In genomic region chr22:44697423-44698179, GRCh38 we compare ENCODE assay signal across 1 cellular context.
TF ChIP-seq lines count a peak whose summit lies in the region.

No MANE protein-coding gene starts in this region.

TF ChIP-seq in HepG2, 621 proteins besides CTCF, POLR2A, EP300 and RAD21 (continued from another document):
- TF ChIP-seq ZNF687 (CRISPR knock-in tag; IDR thresholded peaks at IDR 0.05) = peak; percentile 60
- TF ChIP-seq ZNF883 (CRISPR knock-in tag; IDR thresholded peaks at IDR 0.05; ENCODE audit: not compliant biosample characterization) = peak; percentile 20
- no peak for TF ChIP-seq ESRRA (CRISPR knock-in tag; IDR thresholded peaks at IDR 0.05; ENCODE audit: low read depth)
- peak; percentile 41; the same call in 1 of the 2 replicates for TF ChIP-seq RXRA (CRISPR knock-in tag; IDR thresholded peaks at IDR 0.05)
- no peak for TF ChIP-seq ZFY (CRISPR knock-in tag; IDR thresholded peaks at IDR 0.05)
- TF ChIP-seq FOXP4 (CRISPR knock-in tag; IDR thresholded peaks at IDR 0.05) = 0 out of 2 replicates have a peak, but pooled peaks have one; percentile 13
- peak; percentile 46; the same call in 1 of the 2 replicates for TF ChIP-seq KDM2A (CRISPR knock-in tag; IDR thresholded peaks at IDR 0.05; ENCODE audit: borderline replicate concordance, low read depth)
- TF ChIP-seq ADNP (CRISPR knock-in tag; IDR thresholded peaks at IDR 0.05) = peak; percentile 66; the same call in 1 of the 2 replicates
- no peak for TF ChIP-seq MYPOP (CRISPR knock-in tag; IDR thresholded peaks at IDR 0.05)
- peak; percentile 63; the same call in 1 of the 2 replicates for TF ChIP-seq THRA (CRISPR knock-in tag; IDR thresholded peaks at IDR 0.05; ENCODE audit: borderline replicate concordance)
- peak; percentile 72 for TF ChIP-seq XRCC5 (optimal IDR thresholded peaks at IDR 0.05; ENCODE audit: low read length)
- peak; percentile 13; the same call in 1 of the 2 replicates for TF ChIP-seq PITX1 (CRISPR knock-in tag; IDR thresholded peaks at IDR 0.05)
